ENCODE assay signal across 8 cellular contexts in genomic region chr17:49696233-49696761, GRCh38. TPM values are rescaled to one million over a fixed set of nuclear protein-coding genes. Genes with fewer than 3 reads are reported as not detected.
DNase-seq lines count a peak whose midpoint lies in the region; ATAC-seq, FAIRE-seq and TF ChIP-seq lines count a peak whose summit lies in the region.

No MANE protein-coding gene starts in this region.

- ATAC-seq in activated T-cell treated with anti-CD3 and anti-CD28 coated beads, Interleukin-2, amount 50 U/mL, for 4 hours = peak; percentile 97 to 98
- ATAC-seq in HG03097 (IDR thresholded peaks at IDR 0.05; ENCODE audit: low FRiP score, unreplicated experiment) = no peak
- no peak for ATAC-seq in left cardiac atrium

- H3K9me3 Mint-ChIP-seq in activated T-cell treated with anti-CD3 and anti-CD28 coated beads, Interleukin-2, amount 50 U/mL, for 4 hours = no peaks in the 10 kb centered on the region

- no peaks in the 10 kb centered on the region for H3K4me1 ChIP-seq in small intestine (ENCODE audit: control insufficient read depth in 2 of 2, insufficient read depth in 1 of 2, low read depth in 1 of 2, low read length in 1 of 2)

- peak; percentile 55 for DNase-seq in GM06990 (ENCODE audit: extremely low read depth, insufficient read length)
- peak; percentile 51 for DNase-seq in KG1 (lab: John Stamatoyannopoulos, UW)
- peak; percentile 65 for DNase-seq in activated T-cell treated with anti-CD3 and anti-CD28 coated beads, Interleukin-2, amount 50 U/mL, for 4 hours
- peak; percentile 51 for DNase-seq in small intestine
- DNase-seq in NCI-H82 (lab: John Stamatoyannopoulos, UW) = no peak
- no peak for DNase-seq in left cardiac atrium
- DNase-seq in SW 1271 (lab: John Stamatoyannopoulos, UW) = no peak

- no peak overlapping the region for H3K4me3 ChIP-seq in GM06990 (replicated peaks; ENCODE audit: low read depth, low read length)
- H3K4me3 ChIP-seq in small intestine (ENCODE audit: low read depth in 1 of 2, low read length in 2 of 2) = no peak overlapping the region

- WGBS in small intestine, 3 donors = 57 to 86% (median 67%) methylated on average over 8 of the region's 8 CpGs

- TF ChIP-seq CTCF in GM06990 (IDR thresholded peaks at IDR 0.05; ENCODE audit: insufficient read depth, low read length, poor library complexity, severe bottlenecking) = no peak

- intact Hi-C loops in left cardiac atrium (cut with DNase I) = no loop called here

- no peaks in the 10 kb centered on the region for H3K27me3 Mint-ChIP-seq in activated T-cell treated with anti-CD3 and anti-CD28 coated beads, Interleukin-2, amount 50 U/mL, for 4 hours (ENCODE audit: low read depth)

- peak overlapping the region in 1 of 2 donors; percentile 23 for H3K27ac ChIP-seq in small intestine (ENCODE audit: low read depth in 1 of 2, low read length in 1 of 2)

- peak overlapping the region; percentile 10 for H3K4me3 Mint-ChIP-seq in activated T-cell treated with anti-CD3 and anti-CD28 coated beads, Interleukin-2, amount 50 U/mL, for 4 hours

- peaks cover 19% of the 10 kb centered on the region for H3K36me3 Mint-ChIP-seq in activated T-cell treated with anti-CD3 and anti-CD28 coated beads, Interleukin-2, amount 50 U/mL, for 4 hours (ENCODE audit: insufficient read depth)

- H3K27me3 ChIP-seq in GM06990 (replicated peaks; ENCODE audit: control insufficient read depth, insufficient read depth, low read length) = no peaks in the 10 kb centered on the region
- H3K27me3 ChIP-seq in small intestine (ENCODE audit: control insufficient read depth in 2 of 2, insufficient read depth in 2 of 2, low read length in 2 of 2) = no peaks in the 10 kb centered on the region

- peaks cover 31% of the 10 kb centered on the region for H3K4me1 Mint-ChIP-seq in activated T-cell treated with anti-CD3 and anti-CD28 coated beads, Interleukin-2, amount 50 U/mL, for 4 hours (ENCODE audit: low read depth)

- no peaks in the 10 kb centered on the region for H3K9me3 ChIP-seq in small intestine (ENCODE audit: control insufficient read depth, low read depth)

- FAIRE-seq in small intestine (lab: Jason Lieb, UNC) = no peak

- H3K36me3 ChIP-seq in GM06990 (ENCODE audit: control insufficient read depth, insufficient read depth, low read length) (peaks cover 12% of the 10 kb centered on the region), small intestine (ENCODE audit: control insufficient read depth in 2 of 2, insufficient read depth in 2 of 2, low read length in 2 of 2) (peaks cover 9 to 10% of the 10 kb centered on the region in 2 donors)

RNA-seq across cellular contexts. Expression of gene SLC35B1, which starts 11.5 kb away (rescaled TPM):
- total RNA-seq in activated T-cell treated with anti-CD3 and anti-CD28 coated beads, Interleukin-2, amount 50 U/mL, for 4 hours = 10 to 100 TPM; 89.1 to 90.4 (median 90.3) TPM
- polyA plus RNA-seq in small intestine = 100 to 1,000 TPM in 1 of 3 donors, 10 to 100 TPM in 2; 83.0 to 108 (median 85.1) TPM
- 10 to 100 TPM; 48.8 to 78.8 TPM for total RNA-seq in left cardiac atrium

RNA-seq across cellular contexts. Expression of gene SPOP, which starts 18.4 kb away (rescaled TPM):
- 10 to 100 TPM; 61.4 to 78.1 (median 71.9) TPM for total RNA-seq in activated T-cell treated with anti-CD3 and anti-CD28 coated beads, Interleukin-2, amount 50 U/mL, for 4 hours
- 10 to 100 TPM; 35.7 to 40.3 (median 37.8) TPM for polyA plus RNA-seq in small intestine
- 10 to 100 TPM; 60.5 to 69.5 TPM for total RNA-seq in left cardiac atrium

Comparison
In these comparisons a context has a peak if more than half of its experiments do, and no peak if none do; other contexts are left out.
1. DNase-seq: peak in GM06990 (single experiment), KG1 (single experiment), activated T-cell treated with anti-CD3 and anti-CD28 coated beads, Interleukin-2, amount 50 U/mL, for 4 hours (single experiment) and small intestine (single experiment); none in NCI-H82 (single experiment), left cardiac atrium (single experiment) and SW 1271 (0 of 2).
2. ATAC-seq: peak in activated T-cell treated with anti-CD3 and anti-CD28 coated beads, Interleukin-2, amount 50 U/mL, for 4 hours (2 of 2); none in HG03097 (single experiment) and left cardiac atrium (0 of 2).